7 cellular contexts compared by ENCODE assay signal in genomic region chr1:230426246-230427101, GRCh38. TPM values are rescaled to one million over a fixed set of nuclear protein-coding genes. Genes with fewer than 3 reads are reported as not detected.
DNase-seq lines count a peak whose midpoint lies in the region; ATAC-seq and TF ChIP-seq lines count a peak whose summit lies in the region.

TSS of gene PGBD5 (minus strand) at chr1:230426332. CDS start at chr1:230425928, 404 bp downstream.

- no peaks in the 10 kb centered on the region for H3K4me1 ChIP-seq in breast epithelium

- peaks cover 0 to 60% of the 10 kb centered on the region in 2 donors for H3K27me3 ChIP-seq in breast epithelium

- DNase-seq in NCI-H1930 (lab: John Stamatoyannopoulos, UW) (peak; percentile 78 to 86), UCSD-AML1 (lab: John Stamatoyannopoulos, UW; ENCODE audit: unreplicated experiment) (peak; percentile 70), breast epithelium (ENCODE audit: low spot score in 2 of 2) (peak; percentile 22 to 63), immature natural killer cell (peak; percentile 38 to 48 (median 41))
- peak; percentile 18 to 49 for DNase-seq in stimulated activated CD4-positive, alpha-beta T cell treated with anti-CD3 and anti-CD28 coated beads, Interleukin-12 subunit alpha, Interleukin-12 subunit beta, amount 100 ng/mL, for 24 hours (ENCODE audit: low read depth in 2 of 2)

- peak within 1 kb of the TSS; percentile 44 to 76 (median 61) for H3K4me3 ChIP-seq in breast epithelium

- peaks cover 0 to 11% (median 2%) of the 10 kb centered on the region in 6 donors for H3K9me3 Mint-ChIP-seq in immature natural killer cell

- no peak for TF ChIP-seq CTCF in breast epithelium (IDR thresholded peaks at IDR 0.05)

- no peak within 1 kb of the TSS for H3K27ac ChIP-seq in breast epithelium

- no peaks in the 10 kb centered on the region for H3K36me3 ChIP-seq in breast epithelium

- peaks cover 20 to 29% of the 10 kb centered on the region in 2 donors for H3K4me1 Mint-ChIP-seq in immature natural killer cell

- intact Hi-C loops in breast epithelium (cut with DNase I; ENCODE audit: low total_unique reads) = no loop called here

- peak within 1 kb of the TSS; percentile 77 to 90 (median 83) for H3K4me3 Mint-ChIP-seq in immature natural killer cell

- H3K27ac Mint-ChIP-seq in immature natural killer cell = peak within 1 kb of the TSS in 1 of 6 donors; percentile 17

- TF ChIP-seq POLR2A in GM18505 (IDR thresholded peaks at IDR 0.05; ENCODE audit: borderline replicate concordance, extremely low read depth, insufficient read depth, insufficient read length) (no peak), breast epithelium (IDR thresholded peaks at IDR 0.05) (no peak)

- H3K27me3 Mint-ChIP-seq in immature natural killer cell (ENCODE audit: low read depth in 3 of 3) = peaks cover 15 to 35% (median 34%) of the 10 kb centered on the region in 3 donors

- H3K36me3 Mint-ChIP-seq in immature natural killer cell = peaks cover 0 to 4% (median 4%) of the 10 kb centered on the region in 3 donors

- H3K9me3 ChIP-seq in breast epithelium = no peaks in the 10 kb centered on the region

- ATAC-seq in GM18505 (IDR thresholded peaks at IDR 0.05; ENCODE audit: unreplicated experiment) (peak; percentile 72), HG02884 (IDR thresholded peaks at IDR 0.05; ENCODE audit: unreplicated experiment) (peak; percentile 89)

RNA-seq across cellular contexts. Expression of gene PGBD5, which starts in this region (rescaled TPM):
- total RNA-seq in breast epithelium = under 1 TPM; 0.48 to 0.98 (median 0.59) TPM
- polyA plus RNA-seq in immature natural killer cell = not detected

Comparison
In these comparisons a context has a peak if more than half of its experiments do, and no peak if none do; other contexts are left out.
1. Peak in DNase-seq and H3K4me3 ChIP-seq in breast epithelium; RNA of the gene not detected or under 1 TPM.
2. Peak in DNase-seq in immature natural killer cell; RNA of the gene not detected or under 1 TPM.